In genomic region chr3:146326875-146327543, GRCh38 we compare ENCODE assay signal across 8 cellular contexts.
DNase-seq lines count a peak whose midpoint lies in the region; ATAC-seq and TF ChIP-seq lines count a peak whose summit lies in the region.

No MANE protein-coding gene starts in this region.

- H3K4me1 ChIP-seq in tibial artery: peaks cover 0 to 4% (median 1%) of the 10 kb centered on the region in 4 donors

- H3K4me1 Mint-ChIP-seq in CD14-positive monocyte: no peaks in the 10 kb centered on the region
- H3K4me1 Mint-ChIP-seq in WTC11: no peaks in the 10 kb centered on the region
- no peaks in the 10 kb centered on the region for H3K4me1 Mint-ChIP-seq in effector memory CD8-positive, alpha-beta T cell (ENCODE audit: low read depth in 2 of 2)

- POLR2A ChIA-PET in WTC11 (lab: Charles Lee): interaction anchor here (0.6 kb wide), 1 partner anchor 886 kb away, joined by 3 read pairs; no protein-coding TSS in a partner anchor

- no peak overlapping the region for H3K4me3 ChIP-seq in tibial artery

- CTCF ChIA-PET in WTC11 (lab: Charles Lee): interaction anchor here (0.6 to 2.5 kb wide), 25 partner anchors 14 to 550 kb away, joined by 3 to 100 read pairs (median 6); partner anchors contain the start of gene PLOD2

- DNase-seq in CD14-positive monocyte (ENCODE audit: low spot score): no peak
- peak; percentile 41 to 61 for DNase-seq in Kasumi-1 (lab: John Stamatoyannopoulos, UW)
- no peak for DNase-seq in WTC11 (ENCODE audit: low spot score)
- peak; percentile 21 for DNase-seq in hepatic stellate cell (ENCODE audit: low spot score)
- no peak for DNase-seq in tibial artery
- no peak for DNase-seq in effector memory CD8-positive, alpha-beta T cell
- no peak for DNase-seq in NCI-H2171 treated with DMSO at 0.1 percent for 48 hours (lab: John Stamatoyannopoulos, UW)

- no peaks in the 10 kb centered on the region for H3K36me3 ChIP-seq in tibial artery

- TF ChIP-seq CTCF in CD14-positive monocyte (IDR thresholded peaks at IDR 0.05): peak; percentile 14
- 0 out of 2 replicates have a peak, but pooled peaks have one; percentile 22 for TF ChIP-seq CTCF in WTC11 (IDR thresholded peaks at IDR 0.05)
- TF ChIP-seq CTCF in tibial artery (IDR thresholded peaks at IDR 0.05): peak; percentile 51 to 75

- peaks cover 0 to 1% (median 0%) of the 10 kb centered on the region in 3 donors for H3K27me3 Mint-ChIP-seq in CD14-positive monocyte (ENCODE audit: low read depth in 3 of 3)
- no peaks in the 10 kb centered on the region for H3K27me3 Mint-ChIP-seq in WTC11 (ENCODE audit: low read depth)
- no peaks in the 10 kb centered on the region for H3K27me3 Mint-ChIP-seq in effector memory CD8-positive, alpha-beta T cell

- ATAC-seq in WTC11 (peak; percentile 66), HG03521 (IDR thresholded peaks at IDR 0.05; ENCODE audit: unreplicated experiment) (no peak)
- ATAC-seq in effector memory CD8-positive, alpha-beta T cell (replicated peaks): no peak

- no peak overlapping the region for H3K27ac ChIP-seq in tibial artery

- H3K4me3 Mint-ChIP-seq in CD14-positive monocyte: no peak overlapping the region
- H3K4me3 Mint-ChIP-seq in WTC11: no peak overlapping the region
- H3K4me3 Mint-ChIP-seq in effector memory CD8-positive, alpha-beta T cell: no peak overlapping the region

- H3K27me3 ChIP-seq in tibial artery: no peaks in the 10 kb centered on the region

- H3K36me3 Mint-ChIP-seq in CD14-positive monocyte (no peaks in the 10 kb centered on the region), WTC11 (0 out of 2 replicates have a peak, but pooled peaks cover 3% of the 10 kb centered on the region)
- no peaks in the 10 kb centered on the region for H3K36me3 Mint-ChIP-seq in effector memory CD8-positive, alpha-beta T cell (ENCODE audit: insufficient read depth)

- H3K27ac Mint-ChIP-seq in CD14-positive monocyte (no peak overlapping the region), WTC11 (no peak overlapping the region)
- no peak overlapping the region for H3K27ac Mint-ChIP-seq in effector memory CD8-positive, alpha-beta T cell

- peaks cover 0 to 2% (median 0%) of the 10 kb centered on the region in 7 donors for H3K9me3 Mint-ChIP-seq in CD14-positive monocyte
- peaks cover 15% of the 10 kb centered on the region for H3K9me3 Mint-ChIP-seq in WTC11
- H3K9me3 Mint-ChIP-seq in effector memory CD8-positive, alpha-beta T cell: peaks cover 0 to 5% of the 10 kb centered on the region in 2 donors

- H3K9me3 ChIP-seq in tibial artery: no peaks in the 10 kb centered on the region

- intact Hi-C loops in CD14-positive monocyte (cut with micrococcal nuclease): no loop called here
- intact Hi-C loops in tibial artery (cut with DNase I; ENCODE audit: low total_unique reads): loop anchor here (2.0 kb wide), 1 partner anchor 110 kb away; no protein-coding TSS in a partner anchor

TF ChIP-seq in WTC11, 78 proteins besides CTCF, POLR2A, EP300 and RAD21:
- TF ChIP-seq ESRRA (CRISPR knock-in tag; IDR thresholded peaks at IDR 0.05; ENCODE audit: borderline replicate concordance) (no peak), EMX1 (CRISPR knock-in tag; IDR thresholded peaks at IDR 0.05) (no peak), ZMAT4 (CRISPR knock-in tag; IDR thresholded peaks at IDR 0.05) (no peak), FOXK1 (CRISPR knock-in tag; IDR thresholded peaks at IDR 0.05) (no peak), MXD4 (CRISPR knock-in tag; IDR thresholded peaks at IDR 0.05; ENCODE audit: borderline replicate concordance) (no peak), MYBL2 (CRISPR knock-in tag; IDR thresholded peaks at IDR 0.05) (no peak), CREB1 (CRISPR knock-in tag; IDR thresholded peaks at IDR 0.05) (no peak), ZNF416 (CRISPR knock-in tag; IDR thresholded peaks at IDR 0.05) (no peak), ZNF317 (CRISPR knock-in tag; IDR thresholded peaks at IDR 0.05; ENCODE audit: borderline replicate concordance, low read depth) (no peak), E2F4 (CRISPR knock-in tag; IDR thresholded peaks at IDR 0.05; ENCODE audit: borderline replicate concordance, low read depth) (no peak), NR1H2 (CRISPR knock-in tag; IDR thresholded peaks at IDR 0.05) (no peak)
- TF ChIP-seq, protein P1, sequence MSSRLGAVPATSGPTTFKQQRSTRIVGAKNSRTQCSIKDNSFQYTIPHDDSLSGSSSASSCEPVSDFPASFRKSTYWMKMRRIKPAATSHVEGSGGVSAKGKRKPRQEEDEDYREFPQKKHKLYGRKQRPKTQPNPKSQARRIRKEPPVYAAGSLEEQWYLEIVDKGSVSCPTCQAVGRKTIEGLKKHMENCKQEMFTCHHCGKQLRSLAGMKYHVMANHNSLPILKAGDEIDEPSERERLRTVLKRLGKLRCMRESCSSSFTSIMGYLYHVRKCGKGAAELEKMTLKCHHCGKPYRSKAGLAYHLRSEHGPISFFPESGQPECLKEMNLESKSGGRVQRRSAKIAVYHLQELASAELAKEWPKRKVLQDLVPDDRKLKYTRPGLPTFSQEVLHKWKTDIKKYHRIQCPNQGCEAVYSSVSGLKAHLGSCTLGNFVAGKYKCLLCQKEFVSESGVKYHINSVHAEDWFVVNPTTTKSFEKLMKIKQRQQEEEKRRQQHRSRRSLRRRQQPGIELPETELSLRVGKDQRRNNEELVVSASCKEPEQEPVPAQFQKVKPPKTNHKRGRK (CRISPR knock-in tag; IDR thresholded peaks at IDR 0.05; ENCODE audit: borderline replicate concordance): no peak
- TF ChIP-seq, protein P2, sequence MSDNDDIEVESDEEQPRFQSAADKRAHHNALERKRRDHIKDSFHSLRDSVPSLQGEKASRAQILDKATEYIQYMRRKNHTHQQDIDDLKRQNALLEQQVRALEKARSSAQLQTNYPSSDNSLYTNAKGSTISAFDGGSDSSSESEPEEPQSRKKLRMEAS (CRISPR knock-in tag; IDR thresholded peaks at IDR 0.05): no peak

Comparison
In these comparisons a context has a peak if more than half of its experiments do, and no peak if none do; other contexts are left out.
1. DNase-seq: peak in Kasumi-1 (2 of 2) and hepatic stellate cell (single experiment); none in CD14-positive monocyte (single experiment), WTC11 (single experiment), tibial artery (0 of 2), effector memory CD8-positive, alpha-beta T cell (0 of 3) and NCI-H2171 treated with DMSO at 0.1 percent for 48 hours (single experiment).
2. Peak in every context shown above with its lines, with median percentiles within 50 percentile points of each other: CTCF ChIP-seq.